Comparison of ENCODE assay signal across 8 cellular contexts in genomic region chr16:571081-571747, GRCh38. TPM values are rescaled to one million over a fixed set of nuclear protein-coding genes. Genes with fewer than 3 reads are reported as not detected.
DNase-seq lines count a peak whose midpoint lies in the region; ATAC-seq and TF ChIP-seq lines count a peak whose summit lies in the region.
"Not testable (repeated sequence)": the region's sequence is repeated elsewhere in the genome, so short reads cannot be mapped to it uniquely, and the experiment has no call there.
"Had no signal": no experiment of that assay in that cellular context is flagged by ENCODE, and none has a peak within 500 bp of the region (broad histone marks: within the 10 kb centered on the region; RNA-seq: fewer than 3 reads in every experiment).

No MANE protein-coding gene starts in this region.

- peaks cover 23% of the 10 kb centered on the region for H3K4me1 Mint-ChIP-seq in activated CD8-positive, alpha-beta memory T cell treated with anti-CD3 and anti-CD28 coated beads, Interleukin-2, amount 10 ng/mL, durations not matched to agents 7 days and 5 days
- peaks cover 48% of the 10 kb centered on the region for H3K4me1 Mint-ChIP-seq in stimulated activated naive CD8-positive, alpha-beta T cell treated with anti-CD3 and anti-CD28 coated beads, Interleukin-15, amount 100 ng/mL, for 72 hours

- DNase-seq in NCI-H2029 (lab: John Stamatoyannopoulos, UW) (peak; percentile 62), lung microvascular endothelial cell (ENCODE audit: low read depth in 2 of 2) (peak; percentile 59 to 77)
- not testable (repeated sequence) for DNase-seq in activated CD8-positive, alpha-beta memory T cell treated with anti-CD3 and anti-CD28 coated beads, Interleukin-2, amount 10 ng/mL, durations not matched to agents 7 days and 5 days; stimulated activated naive CD8-positive, alpha-beta T cell treated with anti-CD3 and anti-CD28 coated beads, Interleukin-15, amount 100 ng/mL, for 72 hours

- H3K4me1 ChIP-seq in DOHH2 (ENCODE audit: control insufficient read depth, low read length): peaks cover 28% of the 10 kb centered on the region
- peaks cover 23% of the 10 kb centered on the region for H3K4me1 ChIP-seq in ectodermal cell (ENCODE audit: control insufficient read depth, insufficient read depth, low read length)

- peak overlapping the region; percentile 75 for H3K4me2 ChIP-seq in DOHH2 (ENCODE audit: low read length)

- not testable (repeated sequence) for H3K36me3 ChIP-seq in DOHH2 (ENCODE audit: control insufficient read depth, low read length); ectodermal cell (ENCODE audit: control insufficient read depth, insufficient read depth, low read length)

- H3K4me3 ChIP-seq in DOHH2 (ENCODE audit: low read length) (peak overlapping the region; percentile 96), ectodermal cell (ENCODE audit: insufficient read depth, low read depth, low read length) (peak overlapping the region; percentile 65)

- H3K27ac ChIP-seq in DOHH2 (ENCODE audit: low read depth, low read length); ectodermal cell (ENCODE audit: insufficient read depth, low read depth, low read length, poor library complexity, severe bottlenecking): not testable (repeated sequence)

- not testable (repeated sequence) for H3K27me3 Mint-ChIP-seq in activated CD8-positive, alpha-beta memory T cell treated with anti-CD3 and anti-CD28 coated beads, Interleukin-2, amount 10 ng/mL, durations not matched to agents 7 days and 5 days; stimulated activated naive CD8-positive, alpha-beta T cell treated with anti-CD3 and anti-CD28 coated beads, Interleukin-15, amount 100 ng/mL, for 72 hours

- H3F3A ChIP-seq in DOHH2 (ENCODE audit: control insufficient read depth, insufficient read depth): not testable (repeated sequence)

- ATAC-seq in activated CD8-positive, alpha-beta memory T cell treated with anti-CD3 and anti-CD28 coated beads, Interleukin-2, amount 10 ng/mL, durations not matched to agents 7 days and 5 days; stimulated activated naive CD8-positive, alpha-beta T cell treated with anti-CD3 and anti-CD28 coated beads, Interleukin-15, amount 100 ng/mL, for 72 hours: not testable (repeated sequence)

- not testable (repeated sequence) for H4K20me1 ChIP-seq in DOHH2 (ENCODE audit: control insufficient read depth, insufficient read depth, low read depth, low read length)

- 66 to 75% methylated on average over 14 to 17 of the region's 17 CpGs for WGBS in ectodermal cell, 2 experiments

- CTCF ChIA-PET in activated CD8-positive, alpha-beta memory T cell treated with anti-CD3 and anti-CD28 coated beads, Interleukin-2, amount 10 ng/mL, durations not matched to agents 7 days and 5 days (lab: Charles Lee): interaction anchor here (1.0 to 1.1 kb wide), 2 partner anchors 13 to 44 kb away, joined by 3 to 5 read pairs; partner anchors contain the start of gene CAPN15

- H3K27ac Mint-ChIP-seq in activated CD8-positive, alpha-beta memory T cell treated with anti-CD3 and anti-CD28 coated beads, Interleukin-2, amount 10 ng/mL, durations not matched to agents 7 days and 5 days: peak overlapping the region; percentile 30
- peak overlapping the region; percentile 67 to 77 for H3K27ac Mint-ChIP-seq in stimulated activated naive CD8-positive, alpha-beta T cell treated with anti-CD3 and anti-CD28 coated beads, Interleukin-15, amount 100 ng/mL, for 72 hours

- H3K36me3 Mint-ChIP-seq in activated CD8-positive, alpha-beta memory T cell treated with anti-CD3 and anti-CD28 coated beads, Interleukin-2, amount 10 ng/mL, durations not matched to agents 7 days and 5 days: not testable (repeated sequence)

- not testable (repeated sequence) for H3K9me2 ChIP-seq in DOHH2 (replicated peaks; ENCODE audit: control insufficient read depth, low read length)

- H3K9me3 ChIP-seq in DOHH2 (ENCODE audit: control insufficient read depth, insufficient read depth, low read length); ectodermal cell (ENCODE audit: control insufficient read depth, low read length): not testable (repeated sequence)

- not testable (repeated sequence) for H3K27me3 ChIP-seq in DOHH2 (ENCODE audit: control insufficient read depth, low read length); ectodermal cell (ENCODE audit: control insufficient read depth, insufficient read depth, low read length, poor library complexity, severe bottlenecking)

- peaks cover 19% of the 10 kb centered on the region for H3K79me2 ChIP-seq in DOHH2 (ENCODE audit: control insufficient read depth, low read length)

- H3K9me3 Mint-ChIP-seq in activated CD8-positive, alpha-beta memory T cell treated with anti-CD3 and anti-CD28 coated beads, Interleukin-2, amount 10 ng/mL, durations not matched to agents 7 days and 5 days (ENCODE audit: low read depth); stimulated activated naive CD8-positive, alpha-beta T cell treated with anti-CD3 and anti-CD28 coated beads, Interleukin-15, amount 100 ng/mL, for 72 hours: not testable (repeated sequence)

- TF ChIP-seq CTCF in DOHH2 (IDR thresholded peaks at IDR 0.05; ENCODE audit: low read depth, low read length, poor library complexity, severe bottlenecking): not testable (repeated sequence)

- H3K4me3 Mint-ChIP-seq in activated CD8-positive, alpha-beta memory T cell treated with anti-CD3 and anti-CD28 coated beads, Interleukin-2, amount 10 ng/mL, durations not matched to agents 7 days and 5 days: peak overlapping the region; percentile 77
- peak overlapping the region; percentile 76 to 84 for H3K4me3 Mint-ChIP-seq in stimulated activated naive CD8-positive, alpha-beta T cell treated with anti-CD3 and anti-CD28 coated beads, Interleukin-15, amount 100 ng/mL, for 72 hours

RNA-seq across cellular contexts. Expression of gene PIGQ, which starts 1.4 kb away (rescaled TPM):
- total RNA-seq in activated CD8-positive, alpha-beta memory T cell treated with anti-CD3 and anti-CD28 coated beads, Interleukin-2, amount 10 ng/mL, durations not matched to agents 7 days and 5 days: 10 to 100 TPM; 38.8 to 41.0 TPM
- polyA plus RNA-seq in ectodermal cell (2013, experiment 1 of 4): 49.3 TPM
- polyA plus RNA-seq in ectodermal cell (2013, experiment 2 of 4): 55.7 TPM
- polyA plus RNA-seq in ectodermal cell (2013, experiment 3 of 4): 46.6 TPM
- polyA plus RNA-seq in ectodermal cell (2013, experiment 4 of 4): 45.9 TPM
- 14.2 and 20.2 TPM in 2 replicates for total RNA-seq in lung microvascular endothelial cell

RNA-seq across cellular contexts. Expression of gene NHLRC4, which starts 4.4 kb away (rescaled TPM):
- total RNA-seq in activated CD8-positive, alpha-beta memory T cell treated with anti-CD3 and anti-CD28 coated beads, Interleukin-2, amount 10 ng/mL, durations not matched to agents 7 days and 5 days: 1 to 10 TPM in 1 of 2 experiments, under 1 TPM in 1; 0.94 to 1.2 TPM
- polyA plus RNA-seq in ectodermal cell (2013, experiment 1 of 4): not detected
- not detected for polyA plus RNA-seq in ectodermal cell (2013, experiment 2 of 4)
- not detected for polyA plus RNA-seq in ectodermal cell (2013, experiment 3 of 4)
- polyA plus RNA-seq in ectodermal cell (2013, experiment 4 of 4): 0.12 TPM
- 2.0 and 2.4 TPM in 2 replicates for total RNA-seq in lung microvascular endothelial cell

RNA-seq across cellular contexts. Expression of gene PRR35, which starts 11.0 kb away (rescaled TPM):
- not detected for total RNA-seq in activated CD8-positive, alpha-beta memory T cell treated with anti-CD3 and anti-CD28 coated beads, Interleukin-2, amount 10 ng/mL, durations not matched to agents 7 days and 5 days
- not detected for polyA plus RNA-seq in ectodermal cell (2013, experiment 1 of 4)
- polyA plus RNA-seq in ectodermal cell (2013, experiment 2 of 4): not detected
- not detected for polyA plus RNA-seq in ectodermal cell (2013, experiment 3 of 4)
- not detected for polyA plus RNA-seq in ectodermal cell (2013, experiment 4 of 4)
- total RNA-seq in lung microvascular endothelial cell: not detected in 2 replicates
- total RNA-seq: RPMI7951 had no signal
- polyA plus RNA-seq: small intestine had no signal

RNA-seq across cellular contexts. Expression of gene RAB40C, which starts 18.7 kb away (rescaled TPM):
- total RNA-seq in activated CD8-positive, alpha-beta memory T cell treated with anti-CD3 and anti-CD28 coated beads, Interleukin-2, amount 10 ng/mL, durations not matched to agents 7 days and 5 days: 10 to 100 TPM; 13.3 to 14.0 TPM
- 27.8 TPM for polyA plus RNA-seq in ectodermal cell (2013, experiment 1 of 4)
- 23.7 TPM for polyA plus RNA-seq in ectodermal cell (2013, experiment 2 of 4)
- 18.6 TPM for polyA plus RNA-seq in ectodermal cell (2013, experiment 3 of 4)
- 21.4 TPM for polyA plus RNA-seq in ectodermal cell (2013, experiment 4 of 4)
- 6.8 and 10.9 TPM in 2 replicates for total RNA-seq in lung microvascular endothelial cell

RNA-seq across cellular contexts. Expression of gene CAPN15, which starts 43.7 kb away (rescaled TPM):
- total RNA-seq in activated CD8-positive, alpha-beta memory T cell treated with anti-CD3 and anti-CD28 coated beads, Interleukin-2, amount 10 ng/mL, durations not matched to agents 7 days and 5 days: 100 to 1,000 TPM; 113 to 121 TPM
- polyA plus RNA-seq in ectodermal cell (2013, experiment 1 of 4): 29.9 TPM
- 30.5 TPM for polyA plus RNA-seq in ectodermal cell (2013, experiment 2 of 4)
- 23.4 TPM for polyA plus RNA-seq in ectodermal cell (2013, experiment 3 of 4)
- 24.4 TPM for polyA plus RNA-seq in ectodermal cell (2013, experiment 4 of 4)
- total RNA-seq in lung microvascular endothelial cell: 15.5 and 20.2 TPM in 2 replicates
